ENCODE assay signal across 1 cellular context in genomic region chr19:50836543-50837195, GRCh38.
TF ChIP-seq lines count a peak whose summit lies in the region.

No MANE protein-coding gene starts in this region.

TF ChIP-seq in endothelial cell of umbilical vein, 7 proteins besides CTCF, POLR2A, EP300 and RAD21:
- TF ChIP-seq MAX (IDR thresholded peaks at IDR 0.05; ENCODE audit: insufficient read depth, insufficient read length), result no peak
- TF ChIP-seq EZH2 (IDR thresholded peaks at IDR 0.05; ENCODE audit: borderline replicate concordance, low read depth, low read length, severe bottlenecking), result no peak
- no peak for TF ChIP-seq GATA2 (IDR thresholded peaks at IDR 0.05; ENCODE audit: insufficient read depth, insufficient read length, low read depth, low read length)
- no peak for TF ChIP-seq FOS (IDR thresholded peaks at IDR 0.05; ENCODE audit: borderline replicate concordance, insufficient read depth, low read length)
- no peak for TF ChIP-seq MYC (IDR thresholded peaks at IDR 0.05; ENCODE audit: low read depth, low read length)
- TF ChIP-seq POLR2AphosphoS5 (IDR thresholded peaks at IDR 0.05; ENCODE audit: insufficient read depth, low read depth, low read length), result no peak
- no peak for TF ChIP-seq JUN (IDR thresholded peaks at IDR 0.05; ENCODE audit: borderline replicate concordance, insufficient read depth, insufficient read length, low read depth)
